ENCODE assay signal across 8 cellular contexts in genomic region chr19:4455742-4456565, GRCh38.
DNase-seq lines count a peak whose midpoint lies in the region; ATAC-seq and TF ChIP-seq lines count a peak whose summit lies in the region.

No MANE protein-coding gene starts in this region.

- peaks cover 7 to 39% of the 10 kb centered on the region in 2 experiments; a peak in 2 of 3 replicates for H3K36me3 ChIP-seq in HEK293 (ENCODE audit: control insufficient read depth in 2 of 2, insufficient read depth in 1 of 2, low read length in 2 of 2)

- H3K27me3 Mint-ChIP-seq in nephron progenitor cell (ENCODE audit: low read depth, poor library complexity): peaks cover 6% of the 10 kb centered on the region

- no peaks in the 10 kb centered on the region for H3K9me3 ChIP-seq in HEK293 (ENCODE audit: control insufficient read depth, insufficient read depth, low read depth, low read length)

- H3K4me1 ChIP-seq in HEK293 (ENCODE audit: control insufficient read depth, insufficient read depth, low read length): peaks cover 7% of the 10 kb centered on the region

- H3K27ac ChIP-seq in HEK293 (ENCODE audit: extremely low read depth, low read depth, low read length): peak overlapping the region; percentile 67

- H3K4me3 Mint-ChIP-seq in nephron progenitor cell: peak overlapping the region; percentile 89

- H3K4me3 ChIP-seq in AG09309 (ENCODE audit: control insufficient read depth, low read depth, low read length) (peak overlapping the region; percentile 97), HEK293 (ENCODE audit: low read depth, low read length) (peak overlapping the region; percentile 60)

- peaks cover 42% of the 10 kb centered on the region for H3K4me1 Mint-ChIP-seq in nephron progenitor cell

- TF ChIP-seq POLR2A in erythroblast (IDR thresholded peaks at IDR 0.05; ENCODE audit: low read length): no peak

- peaks cover under 1% of the 10 kb centered on the region for H3K36me3 Mint-ChIP-seq in nephron progenitor cell (ENCODE audit: low read depth)

- POLR2A ChIA-PET in HEK293 (lab: Yijun Ruan, JAX): interaction anchor here (0.6 to 4.9 kb wide), 6 partner anchors 9 to 22 kb away, joined by 3 to 23 read pairs (median 4); partner anchors contain the start of gene HDGFL2

- ATAC-seq in SK-N-SH treated with all-trans-retinoic acid at 6 μM for 48 hours (peak; percentile 26), HG03280 (IDR thresholded peaks at IDR 0.05; ENCODE audit: unreplicated experiment) (no peak), GM18909 (IDR thresholded peaks at IDR 0.05; ENCODE audit: poor library complexity, unreplicated experiment) (no peak)

- peak overlapping the region; percentile 91 for H3K27ac Mint-ChIP-seq in nephron progenitor cell

- DNase-seq in AG09309 (ENCODE audit: low read depth) (no peak), erythroblast (lab: John Stamatoyannopoulos, UW) (peak; percentile 67 to 78), nephron progenitor cell (peak; percentile 52), NCI-H748 treated with DMSO at 0.1 percent for 48 hours (lab: John Stamatoyannopoulos, UW) (no peak)

- no peak for TF ChIP-seq CTCF in AG09309 (IDR thresholded peaks at IDR 0.05; ENCODE audit: control insufficient read depth, insufficient read depth, low read depth, low read length, missing control alignments)
- TF ChIP-seq CTCF in HEK293 (tag by site-specific recombination; IDR thresholded peaks at IDR 0.05): peak; percentile 10; the same call in 1 of the 2 replicates
- TF ChIP-seq CTCF in nephron progenitor cell (IDR thresholded peaks at IDR 0.05): no peak

- H3K9me3 Mint-ChIP-seq in nephron progenitor cell: no peaks in the 10 kb centered on the region

- CTCF ChIA-PET in HEK293 (lab: Yijun Ruan, JAX): interaction anchor here (0.5 to 1.5 kb wide), 5 partner anchors 10 to 189 kb away, joined by 3 to 5 read pairs (median 4); no protein-coding TSS in a partner anchor

TF ChIP-seq in HEK293, 187 proteins besides CTCF, POLR2A, EP300 and RAD21 (continues in another document):
- TF ChIP-seq YY1 (tag by site-specific recombination; IDR thresholded peaks at IDR 0.05) (no peak), ZBTB10 (tag by site-specific recombination; IDR thresholded peaks at IDR 0.05) (0 out of 2 replicates have a peak, but pooled peaks have one; percentile 26), ZNF645 (tag by site-specific recombination; IDR thresholded peaks at IDR 0.05) (0 out of 2 replicates have a peak, but pooled peaks have one; percentile 34), ZBTB48 (tag by site-specific recombination; IDR thresholded peaks at IDR 0.05) (peak; percentile 92), BCL11A (tag by site-specific recombination; IDR thresholded peaks at IDR 0.05; ENCODE audit: low read depth) (0 out of 2 replicates have a peak, but pooled peaks have one; percentile 34), ZNF585B (tag by site-specific recombination; IDR thresholded peaks at IDR 0.05) (no peak), ZXDB (tag by site-specific recombination; IDR thresholded peaks at IDR 0.05) (peak; percentile 99), GLIS2 (tag by site-specific recombination; IDR thresholded peaks at IDR 0.05) (peak; percentile 10; the same call in 1 of the 2 replicates), ZNF10 (tag by site-specific recombination; IDR thresholded peaks at IDR 0.05) (peak; percentile 91), PRDM1 (tag by site-specific recombination; IDR thresholded peaks at IDR 0.05) (no peak), SCRT2 (tag by site-specific recombination; IDR thresholded peaks at IDR 0.05) (peak; percentile 69)

TF ChIP-seq in SK-N-SH treated with all-trans-retinoic acid at 6 μM for 48 hours, 23 proteins besides CTCF, POLR2A, EP300 and RAD21:
- no peak for TF ChIP-seq ZNF8 (CRISPR knock-in tag; IDR thresholded peaks at IDR 0.05)
- no peak for TF ChIP-seq TCF4 (CRISPR knock-in tag; IDR thresholded peaks at IDR 0.05; ENCODE audit: borderline replicate concordance)
- TF ChIP-seq TOX (CRISPR knock-in tag; IDR thresholded peaks at IDR 0.05; ENCODE audit: borderline replicate concordance): no peak
- TF ChIP-seq ZFP30 (CRISPR knock-in tag; IDR thresholded peaks at IDR 0.05): no peak
- TF ChIP-seq TSHZ2 (CRISPR knock-in tag; IDR thresholded peaks at IDR 0.05): no peak
- no peak for TF ChIP-seq CSRNP3 (CRISPR knock-in tag; IDR thresholded peaks at IDR 0.05)

Comparison
In these comparisons a context has a peak if more than half of its experiments do, and no peak if none do; other contexts are left out.
1. DNase-seq: peak in erythroblast (2 of 2) and nephron progenitor cell (single experiment); none in AG09309 (single experiment) and NCI-H748 treated with DMSO at 0.1 percent for 48 hours (single experiment).